Comparison of ENCODE assay signal across 8 cellular contexts in genomic region chr3:107599755-107600122, GRCh38.
DNase-seq lines count a peak whose midpoint lies in the region; ATAC-seq, FAIRE-seq and TF ChIP-seq lines count a peak whose summit lies in the region.

No MANE protein-coding gene starts in this region.

- no peak for TF ChIP-seq RAD21 in HepG2 (CRISPR knock-in tag; IDR thresholded peaks at IDR 0.05)

- no TSS peak for BruUV-seq in HepG2 (replicated peaks; lab: Mats Ljungman, UMichigan)

- peak overlapping the region; percentile 49 to 66 (median 57); a peak in 5 of 6 replicates for H3K4me3 ChIP-seq in HepG2 (replicated peaks in 1 of 3; ENCODE audit: insufficient read depth in 1 of 3, low read depth in 2 of 3, low read length in 3 of 3)
- peak overlapping the region; percentile 66 for H3K4me3 ChIP-seq in thoracic aorta
- no peak overlapping the region for H3K4me3 ChIP-seq in mucosa of descending colon

- H3K27ac Mint-ChIP-seq in activated CD4-positive, alpha-beta T cell treated with anti-CD3 and anti-CD28 coated beads, Interleukin-2, amount 10 ng/mL, durations not matched to agents 24 days and 14 days = peak overlapping the region; percentile 78
- peak overlapping the region; percentile 94 for H3K27ac Mint-ChIP-seq in activated naive CD8-positive, alpha-beta T cell

- H3K4me1 ChIP-seq in HepG2 (ENCODE audit: insufficient read depth, low read length) (peaks cover 31% of the 10 kb centered on the region), thoracic aorta (ENCODE audit: control insufficient read depth in 1 of 2, low read depth in 2 of 2) (peaks cover 7 to 31% of the 10 kb centered on the region in 2 donors), mucosa of descending colon (ENCODE audit: low read depth) (peaks cover 7% of the 10 kb centered on the region)

- peaks cover 4% of the 10 kb centered on the region for H3K9me3 Mint-ChIP-seq in activated CD4-positive, alpha-beta T cell treated with anti-CD3 and anti-CD28 coated beads, Interleukin-2, amount 10 ng/mL, durations not matched to agents 24 days and 14 days
- no peaks in the 10 kb centered on the region for H3K9me3 Mint-ChIP-seq in activated naive CD8-positive, alpha-beta T cell (ENCODE audit: low read depth)

- peaks cover 36% of the 10 kb centered on the region for H3K4me1 Mint-ChIP-seq in activated CD4-positive, alpha-beta T cell treated with anti-CD3 and anti-CD28 coated beads, Interleukin-2, amount 10 ng/mL, durations not matched to agents 24 days and 14 days
- H3K4me1 Mint-ChIP-seq in activated naive CD8-positive, alpha-beta T cell (ENCODE audit: low read depth) = peaks cover 73% of the 10 kb centered on the region

- no peak for FAIRE-seq in HepG2 (lab: Jason Lieb, UNC)

- H3K27ac ChIP-seq in HepG2 (ENCODE audit: extremely low read length, insufficient read depth, low read length) (peak overlapping the region; percentile 60), thoracic aorta (peak overlapping the region; percentile 78 to 81)

- H3K79me2 ChIP-seq in HepG2 (ENCODE audit: insufficient read depth, low read length) = peaks cover 13% of the 10 kb centered on the region

- H3K4me2 ChIP-seq in HepG2 (ENCODE audit: low read depth, low read length) = peak overlapping the region; percentile 89

- H3K9ac ChIP-seq in HepG2 (ENCODE audit: insufficient read depth, low read depth, low read length) = peak overlapping the region; percentile 68; the same call in 1 of the 2 replicates

- no peak for TF ChIP-seq POLR2A in HepG2 (IDR thresholded peaks at IDR 0.05; ENCODE audit: insufficient read depth in 1 of 2, low read depth in 2 of 2, low read length in 2 of 2)

- H3K27me3 ChIP-seq in HepG2 (ENCODE audit: control insufficient read depth in 1 of 2, insufficient read depth in 2 of 2, low read length in 2 of 2) = no peaks in the 10 kb centered on the region
- no peaks in the 10 kb centered on the region for H3K27me3 ChIP-seq in thoracic aorta (replicated peaks; ENCODE audit: insufficient read depth)

- peak overlapping the region; percentile 82 for H3K4me3 Mint-ChIP-seq in activated CD4-positive, alpha-beta T cell treated with anti-CD3 and anti-CD28 coated beads, Interleukin-2, amount 10 ng/mL, durations not matched to agents 24 days and 14 days
- peak overlapping the region; percentile 91 for H3K4me3 Mint-ChIP-seq in activated naive CD8-positive, alpha-beta T cell

- intact Hi-C loops in activated CD4-positive, alpha-beta T cell treated with anti-CD3 and anti-CD28 coated beads, Interleukin-2, amount 10 ng/mL, durations not matched to agents 24 days and 14 days (cut with micrococcal nuclease) = loop anchor here (1.0 to 10.0 kb wide), 3 partner anchors 10 to 165 kb away; partner anchors contain the start of gene BBX
- intact Hi-C loops in HepG2 (cut with micrococcal nuclease; ENCODE audit: unreplicated experiment) (no loop called here), mucosa of descending colon (cut with DNase I, micrococcal nuclease) (no loop called here)

- H3K36me3 ChIP-seq in HepG2 (replicated peaks in 1 of 2; ENCODE audit: control insufficient read depth in 1 of 2, insufficient read depth in 2 of 2, low read length in 2 of 2) (no peaks in the 10 kb centered on the region; a peak in 1 of 5 replicates), thoracic aorta (no peaks in the 10 kb centered on the region), mucosa of descending colon (ENCODE audit: low read depth) (no peaks in the 10 kb centered on the region)

- 42% methylated on average over 4 of the region's 4 CpGs for WGBS in HepG2 (ENCODE audit: low lambda C conversion rate)

- no peaks in the 10 kb centered on the region for H3K27me3 Mint-ChIP-seq in activated CD4-positive, alpha-beta T cell treated with anti-CD3 and anti-CD28 coated beads, Interleukin-2, amount 10 ng/mL, durations not matched to agents 24 days and 14 days
- H3K27me3 Mint-ChIP-seq in activated naive CD8-positive, alpha-beta T cell = no peaks in the 10 kb centered on the region

- no peaks in the 10 kb centered on the region; the same call in none of the 2 replicates for H4K20me1 ChIP-seq in HepG2 (ENCODE audit: insufficient read depth, low read length)

- TF ChIP-seq EP300 in HepG2 (IDR thresholded peaks at IDR 0.05; ENCODE audit: low read depth in 2 of 2, low read length in 2 of 2) (no peak), HepG2 (CRISPR knock-in tag; IDR thresholded peaks at IDR 0.05; ENCODE audit: borderline replicate concordance) (no peak)

- no peak for TF ChIP-seq CTCF in HepG2 (CRISPR knock-in tag; IDR thresholded peaks at IDR 0.05)
- no peak for TF ChIP-seq CTCF in thoracic aorta (IDR thresholded peaks at IDR 0.05)
- TF ChIP-seq CTCF in mucosa of descending colon (IDR thresholded peaks at IDR 0.05) = no peak

- POLR2A ChIA-PET in HepG2 (lab: Yijun Ruan, JAX) = no interaction called here

- in situ Hi-C loops in HepG2 (cut with HindIII; ENCODE audit: extremely low pct_ligation_motif_present, low pct_unique_long_range_greater_than_20kb) = no loop called here

- ATAC-seq in HepG2 = no peak
- no peak for ATAC-seq in thoracic aorta (ENCODE audit: insufficient number of reproducible peaks, low FRiP score, low read depth)
- ATAC-seq in mucosa of descending colon = no peak
- ATAC-seq in HG03097 (IDR thresholded peaks at IDR 0.05; ENCODE audit: low FRiP score, unreplicated experiment) = no peak

- no peak overlapping the region for H2AFZ ChIP-seq in HepG2 (ENCODE audit: low read length)

- H3K9me3 ChIP-seq in HepG2 (ENCODE audit: low read length) (no peaks in the 10 kb centered on the region), thoracic aorta (no peaks in the 10 kb centered on the region), mucosa of descending colon (no peaks in the 10 kb centered on the region)

- peaks cover 11% of the 10 kb centered on the region for H3K36me3 Mint-ChIP-seq in activated CD4-positive, alpha-beta T cell treated with anti-CD3 and anti-CD28 coated beads, Interleukin-2, amount 10 ng/mL, durations not matched to agents 24 days and 14 days (ENCODE audit: low read depth)
- peaks cover 4% of the 10 kb centered on the region for H3K36me3 Mint-ChIP-seq in activated naive CD8-positive, alpha-beta T cell

- CTCF ChIA-PET in HepG2 (lab: Yijun Ruan, JAX; ENCODE audit: low intra/inter-chr PET ratio, low total read pairs) = no interaction called here

- no peak for DNase-seq in activated CD4-positive, alpha-beta T cell treated with anti-CD3 and anti-CD28 coated beads, Interleukin-2, amount 10 ng/mL, durations not matched to agents 24 days and 14 days
- DNase-seq in activated CD4-positive, alpha-beta T cell treated with anti-CD3 and anti-CD28 coated beads, Interleukin-2, amount 50 U/mL, for 4 hours = no peak
- DNase-seq in HepG2 (ENCODE audit: low spot score) = no peak
- DNase-seq in thoracic aorta (ENCODE audit: low spot score) = no peak
- no peak for DNase-seq in NCI-H1048 (lab: John Stamatoyannopoulos, UW)
- no peak for DNase-seq in mucosa of descending colon

TF ChIP-seq in HepG2, 621 proteins besides CTCF, POLR2A, EP300 and RAD21:
- no peak for TF ChIP-seq ZNF468 (CRISPR knock-in tag; IDR thresholded peaks at IDR 0.05)
